ENCODE assay signal across 8 cellular contexts in the genomic region with DNA sequence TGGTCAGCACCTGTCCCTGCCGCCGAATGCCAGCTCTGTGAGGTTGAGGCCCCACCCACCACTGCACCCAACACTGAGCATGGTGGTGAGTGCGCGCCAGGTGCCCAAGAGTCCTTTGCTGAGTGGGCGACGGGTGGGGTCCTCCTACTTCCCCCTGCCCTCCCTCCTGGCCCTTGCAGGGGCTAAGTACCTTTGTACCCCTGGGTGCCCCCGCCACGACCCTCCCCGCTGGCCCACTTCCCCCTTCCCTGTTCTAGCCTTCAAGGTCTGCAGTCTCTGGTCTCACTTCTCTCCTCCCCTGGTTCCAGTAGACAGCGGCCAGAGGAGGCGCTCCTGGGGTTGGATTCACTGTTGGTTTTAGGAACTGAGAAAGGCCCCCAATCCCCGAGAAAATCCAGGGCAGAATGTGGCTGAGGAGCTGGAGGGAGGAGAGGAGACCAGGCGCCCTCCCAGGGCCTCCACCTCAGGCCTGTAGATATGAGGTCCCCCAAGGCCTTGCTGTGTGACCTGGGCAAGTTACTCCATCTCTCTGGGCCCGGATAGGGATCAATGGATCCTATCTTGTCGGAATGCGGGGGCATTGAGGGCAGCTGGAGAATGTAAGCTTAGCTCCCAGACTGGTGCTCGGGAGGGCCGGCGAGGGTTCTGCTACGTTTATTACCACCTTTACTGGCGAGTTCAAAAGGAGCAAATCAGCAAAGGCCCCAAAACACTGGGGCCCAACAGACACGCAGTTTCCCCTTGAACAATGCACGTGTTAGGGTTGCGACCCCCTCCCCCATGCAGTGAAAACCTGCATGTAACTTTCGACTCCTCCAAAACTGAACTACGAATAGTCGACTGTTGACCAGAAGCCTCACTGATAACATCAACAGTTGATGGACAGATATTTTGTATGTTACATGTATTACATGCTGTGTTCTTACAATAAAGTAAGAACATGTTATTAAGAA. TPM values are rescaled to one million over a fixed set of nuclear protein-coding genes. Genes with fewer than 3 reads are reported as not detected.
DNase-seq lines count a peak whose midpoint lies in the region; ATAC-seq lines count a peak whose summit lies in the region.

No MANE protein-coding gene starts in this region.

- H3K9ac ChIP-seq in iPS-18a (ENCODE audit: low read length) = no peak overlapping the region

- ATAC-seq in activated T-cell treated with anti-CD3 and anti-CD28 coated beads, Interleukin-2, amount 50 U/mL, for 4 hours = peak; percentile 2 to 12
- ATAC-seq in stimulated activated naive CD8-positive, alpha-beta T cell treated with anti-CD3 and anti-CD28 coated beads, Interleukin-15, Interleukin-2, amounts not matched to agents 100 U/mL and 50 U/mL, for 24 hours = peak; percentile 14
- no peak for ATAC-seq in HG03196 (IDR thresholded peaks at IDR 0.05; ENCODE audit: unreplicated experiment)

- DNase-seq in activated T-cell treated with anti-CD3 and anti-CD28 coated beads, Interleukin-2, amount 50 U/mL, for 24 hours = no peak
- no peak for DNase-seq in activated T-cell treated with anti-CD3 and anti-CD28 coated beads for 4 hours
- DNase-seq in activated T-cell treated with anti-CD3 and anti-CD28 coated beads, Interleukin-2, amount 50 U/mL, for 4 hours = no peak
- DNase-seq in stimulated activated naive CD8-positive, alpha-beta T cell treated with anti-CD3 and anti-CD28 coated beads, Interleukin-15, Interleukin-2, amounts not matched to agents 100 U/mL and 50 U/mL, for 24 hours = peak; percentile 33
- DNase-seq in DMS114 treated with DMSO at 0.1 percent for 48 hours (lab: John Stamatoyannopoulos, UW; ENCODE audit: unreplicated experiment) = no peak
- no peak for DNase-seq in NOMO-1 treated with DMSO at 0.1 percent for 48 hours (lab: John Stamatoyannopoulos, UW; ENCODE audit: unreplicated experiment)

- peak overlapping the region; percentile 15 for H3K4me3 ChIP-seq in iPS-18a (ENCODE audit: low read length)

- H3K4me3 Mint-ChIP-seq in activated T-cell treated with anti-CD3 and anti-CD28 coated beads, Interleukin-2, amount 50 U/mL, for 24 hours = no peak overlapping the region
- H3K4me3 Mint-ChIP-seq in activated T-cell treated with anti-CD3 and anti-CD28 coated beads, Interleukin-2, amount 50 U/mL, for 4 hours = peak overlapping the region; percentile 31

- H3K9me3 ChIP-seq in iPS-18a (ENCODE audit: control insufficient read depth, low read depth, low read length) = peaks cover 6% of the 10 kb centered on the region

- H3K36me3 Mint-ChIP-seq in activated T-cell treated with anti-CD3 and anti-CD28 coated beads, Interleukin-2, amount 50 U/mL, for 24 hours (ENCODE audit: low read depth) = no peaks in the 10 kb centered on the region
- no peaks in the 10 kb centered on the region for H3K36me3 Mint-ChIP-seq in activated T-cell treated with anti-CD3 and anti-CD28 coated beads, Interleukin-2, amount 50 U/mL, for 4 hours (ENCODE audit: insufficient read depth)

- H3K4me1 ChIP-seq in iPS-18a (ENCODE audit: control insufficient read depth, low read depth, low read length) = peaks cover 11% of the 10 kb centered on the region

- H3K27ac ChIP-seq in iPS-18a (ENCODE audit: low read length) = no peak overlapping the region

- peaks cover 10% of the 10 kb centered on the region for H3K9me3 Mint-ChIP-seq in activated T-cell treated with anti-CD3 and anti-CD28 coated beads, Interleukin-2, amount 50 U/mL, for 24 hours
- H3K9me3 Mint-ChIP-seq in activated T-cell treated with anti-CD3 and anti-CD28 coated beads, Interleukin-2, amount 50 U/mL, for 4 hours = peaks cover 5% of the 10 kb centered on the region

- no peaks in the 10 kb centered on the region for H3K27me3 Mint-ChIP-seq in activated T-cell treated with anti-CD3 and anti-CD28 coated beads, Interleukin-2, amount 50 U/mL, for 24 hours
- H3K27me3 Mint-ChIP-seq in activated T-cell treated with anti-CD3 and anti-CD28 coated beads, Interleukin-2, amount 50 U/mL, for 4 hours (ENCODE audit: low read depth) = no peaks in the 10 kb centered on the region

- peak overlapping the region; percentile 68 for H3K27ac Mint-ChIP-seq in activated T-cell treated with anti-CD3 and anti-CD28 coated beads, Interleukin-2, amount 50 U/mL, for 24 hours

- peaks cover 42% of the 10 kb centered on the region for H3K4me1 Mint-ChIP-seq in activated T-cell treated with anti-CD3 and anti-CD28 coated beads, Interleukin-2, amount 50 U/mL, for 24 hours (ENCODE audit: low read depth)
- H3K4me1 Mint-ChIP-seq in activated T-cell treated with anti-CD3 and anti-CD28 coated beads, Interleukin-2, amount 50 U/mL, for 4 hours (ENCODE audit: low read depth) = peaks cover 38% of the 10 kb centered on the region

- H3K27me3 ChIP-seq in iPS-18a (ENCODE audit: control insufficient read depth, insufficient read depth, low read length) = no peaks in the 10 kb centered on the region

- no peaks in the 10 kb centered on the region for H3K36me3 ChIP-seq in iPS-18a (ENCODE audit: control insufficient read depth, low read depth, low read length)

RNA-seq across cellular contexts. Expression of a gene that starts 31.9 kb away (rescaled TPM):
- under 1 TPM; 0.10 to 0.18 (median 0.16) TPM for total RNA-seq in activated T-cell treated with anti-CD3 and anti-CD28 coated beads, Interleukin-2, amount 50 U/mL, for 4 hours
